Comparison of ENCODE assay signal across 9 cellular contexts in the genomic region with DNA sequence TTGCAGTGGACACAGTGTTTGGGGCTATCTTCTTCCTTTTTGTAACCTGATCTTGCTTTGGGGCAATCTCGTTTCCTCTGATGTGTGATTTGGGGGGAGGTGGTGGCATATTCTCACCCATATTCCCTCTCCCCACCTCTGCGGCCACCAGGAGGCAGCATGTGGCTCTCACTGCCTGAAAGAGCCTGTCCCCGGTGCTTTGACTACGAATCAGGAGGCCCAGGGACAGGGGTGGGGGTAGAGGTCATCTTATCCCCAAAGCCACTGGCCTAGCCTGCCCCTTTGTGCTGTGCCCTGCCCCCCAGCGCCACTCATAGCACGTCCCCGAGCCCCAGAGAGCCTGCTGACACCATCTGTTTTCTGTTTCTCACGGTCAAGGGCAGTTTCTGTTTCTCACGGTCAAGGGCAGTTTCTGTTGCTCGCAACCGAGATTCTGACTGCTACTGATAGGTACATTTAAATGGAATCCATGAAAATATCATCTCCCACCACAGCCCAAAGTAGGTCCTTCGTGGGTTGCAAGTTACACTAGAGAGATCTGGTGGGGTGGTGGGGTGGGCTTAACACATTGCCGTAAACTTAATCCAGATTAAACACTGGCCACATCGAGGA. TPM values are rescaled to one million over a fixed set of nuclear protein-coding genes. Genes with fewer than 3 reads are reported as not detected.
DNase-seq lines count a peak whose midpoint lies in the region; ATAC-seq and TF ChIP-seq lines count a peak whose summit lies in the region.
"Had no signal": no experiment of that assay in that cellular context is flagged by ENCODE, and none has a peak within 500 bp of the region (broad histone marks: within the 10 kb centered on the region; RNA-seq: fewer than 3 reads in every experiment).

No MANE protein-coding gene starts in this region.

- H3K27me3 ChIP-seq in H9 (ENCODE audit: insufficient read depth, low read length) (no peaks in the 10 kb centered on the region), spleen (replicated peaks in 1 of 7) (no peaks in the 10 kb centered on the region)

- no peak overlapping the region for H3K4ac ChIP-seq in H9 (ENCODE audit: low read depth, low read length)

- DNase-seq in DMS153 treated with DMSO at 0.1 percent for 48 hours (lab: John Stamatoyannopoulos, UW; ENCODE audit: unreplicated experiment) (peak; percentile 32), H9 (peak; percentile 92), OCI-LY7 (ENCODE audit: low spot score) (peak; percentile 78), left ventricle myocardium superior (peak; percentile 56), spleen (peak; percentile 79), SIG-M5 treated with dmso at 0.1 percent for 504 hours (lab: John Stamatoyannopoulos, UW; ENCODE audit: unreplicated experiment) (no peak), HPDE6-E6E7 (ENCODE audit: extremely low spot score) (no peak)
- DNase-seq in activated T-helper 9 cell treated with anti-CD3 and anti-CD28 coated beads, Interleukin-2, amount 50 U/mL, for 16 hours (ENCODE audit: low read depth): peak; percentile 19

- no peaks in the 10 kb centered on the region for H3K23me2 ChIP-seq in H9 (ENCODE audit: insufficient read length, low read depth, low read length, poor library complexity, severe bottlenecking)

- H2AFZ ChIP-seq in H9 (ENCODE audit: low read length) (no peak overlapping the region), OCI-LY7 (ENCODE audit: low read length) (peak overlapping the region; percentile 75)

- no peak overlapping the region for H2BK120ac ChIP-seq in H9 (ENCODE audit: low read depth, low read length, poor library complexity, severe bottlenecking)

- H3K14ac ChIP-seq in H9 (ENCODE audit: insufficient read depth, low read length): peak overlapping the region; percentile 2; the same call in 1 of the 2 replicates

- peak overlapping the region; percentile 10 for H4K5ac ChIP-seq in H9 (ENCODE audit: insufficient read length, low read depth, low read length)

- CTCF ChIA-PET in OCI-LY7 (lab: Charles Lee; ENCODE audit: unreplicated experiment): no interaction called here

- no peak overlapping the region for H2BK15ac ChIP-seq in H9 (ENCODE audit: low read depth, low read length)

- no TSS peak for BruUV-seq in OCI-LY7 (replicated peaks; lab: Mats Ljungman, UMichigan)

- POLR2A ChIA-PET in OCI-LY7 (lab: Charles Lee): interaction anchor here (0.5 to 2.5 kb wide), 8 partner anchors 16 to 1482 kb away, joined by 3 to 11 read pairs (median 5); partner anchors contain the start of gene PHYH

- no peaks in the 10 kb centered on the region for H3K36me3 Mint-ChIP-seq in H9 (ENCODE audit: insufficient read depth in 1 of 3, low read depth in 3 of 3)

- no peak overlapping the region for H2BK20ac ChIP-seq in H9 (ENCODE audit: low read depth, low read length, poor library complexity, severe bottlenecking)

- H4K8ac ChIP-seq in H9 (replicated peaks; ENCODE audit: insufficient read length, low read depth, low read length): no peak overlapping the region

- H3K9me3 Mint-ChIP-seq in H9: no peaks in the 10 kb centered on the region

- H4K91ac ChIP-seq in H9 (ENCODE audit: insufficient read length, low read depth, low read length): no peak overlapping the region

- peaks cover 10% of the 10 kb centered on the region; the same call in 1 of the 2 replicates for H3K4me1 ChIP-seq in H9 (ENCODE audit: insufficient read depth, low read length)
- H3K4me1 ChIP-seq in OCI-LY7 (ENCODE audit: insufficient read depth, low read length, poor library complexity, severe bottlenecking): peaks cover 50% of the 10 kb centered on the region
- H3K4me1 ChIP-seq in spleen: peaks cover 0 to 5% (median 0%) of the 10 kb centered on the region in 6 donors

- H4K20me1 ChIP-seq in H9 (ENCODE audit: control insufficient read depth, insufficient read depth, insufficient read length): no peaks in the 10 kb centered on the region
- no peaks in the 10 kb centered on the region for H4K20me1 ChIP-seq in OCI-LY7 (ENCODE audit: insufficient read depth, low read length)

- no CpG with 5 or more reads among the region's 14 CpGs for WGBS in H9 (ENCODE audit: extremely low coverage, insufficient read length, low lambda C conversion rate)
- WGBS in spleen, 5 donors: 51 to 62% (median 59%) methylated on average over 14 of the region's 14 CpGs

- H3K9me2 ChIP-seq in OCI-LY7 (ENCODE audit: insufficient read depth, low read length): no peaks in the 10 kb centered on the region

- TF ChIP-seq CTCF in H9 (conservative IDR thresholded peaks at IDR 0.05) (peak; percentile 78), OCI-LY7 (conservative IDR thresholded peaks at IDR 0.05; ENCODE audit: low read length) (peak; percentile 81), spleen (IDR thresholded peaks at IDR 0.05 in 8 of 11, conservative IDR thresholded peaks at IDR 0.05 in 3 of 11) (peak in 6 of 11 experiments; percentile 26 to 55 (median 36))

- H3T11ph ChIP-seq in H9 (ENCODE audit: low read length): no peak overlapping the region

- no peaks in the 10 kb centered on the region for H3K79me1 ChIP-seq in H9 (ENCODE audit: insufficient read depth, low read depth, low read length, poor library complexity, severe bottlenecking)

- H3K79me2 ChIP-seq in H9 (ENCODE audit: insufficient read depth, low read length) (no peaks in the 10 kb centered on the region), OCI-LY7 (ENCODE audit: insufficient read depth, low read depth, low read length) (no peaks in the 10 kb centered on the region)

- H3K4me3 Mint-ChIP-seq in H9: peak overlapping the region in 1 of 2 experiments; percentile 40; a peak in 2 of 5 replicates

- H3K36me3 ChIP-seq in OCI-LY7 (ENCODE audit: insufficient read depth, low read length) (no peaks in the 10 kb centered on the region), spleen (no peaks in the 10 kb centered on the region)

- H3K27ac Mint-ChIP-seq in H9: peak overlapping the region in 2 of 3 experiments; percentile 32 to 72; a peak in 4 of 7 replicates

- no peak for TF ChIP-seq POLR2A in spleen (IDR thresholded peaks at IDR 0.05)

- peak overlapping the region; percentile 41 for H3K4me3 ChIP-seq in OCI-LY7 (ENCODE audit: low read depth, low read length, poor library complexity, severe bottlenecking)
- H3K4me3 ChIP-seq in spleen: peak overlapping the region in 1 of 8 donors; percentile 1

- H2AK5ac ChIP-seq in H9 (ENCODE audit: insufficient read length, low read length): no peak overlapping the region

- H3K23ac ChIP-seq in H9 (ENCODE audit: insufficient read length, low read depth, low read length): no peak overlapping the region

- no peak overlapping the region for H3K56ac ChIP-seq in H9 (ENCODE audit: insufficient read length, low read depth, low read length)

- no peaks in the 10 kb centered on the region for H3K27me3 Mint-ChIP-seq in H9 (ENCODE audit: low read depth)

- H3K18ac ChIP-seq in H9 (ENCODE audit: insufficient read length, low read depth, low read length): peak overlapping the region; percentile 6

- peak; percentile 47 for ATAC-seq in left ventricle myocardium superior

- H2BK5ac ChIP-seq in H9 (ENCODE audit: insufficient read length, low read length): no peak overlapping the region

- H2BK12ac ChIP-seq in H9 (ENCODE audit: insufficient read length, low read depth, low read length): no peak overlapping the region

- H3K9ac ChIP-seq in H9 (ENCODE audit: extremely low read depth, insufficient read length, low read length): no peak overlapping the region

- H3K4me1 Mint-ChIP-seq in H9: peaks cover 25 to 36% of the 10 kb centered on the region in 2 experiments

- H3K9me3 ChIP-seq in H9 (ENCODE audit: control insufficient read depth, low read depth, low read length) (no peaks in the 10 kb centered on the region), OCI-LY7 (ENCODE audit: low read length) (no peaks in the 10 kb centered on the region), spleen (no peaks in the 10 kb centered on the region)

- intact Hi-C loops in OCI-LY7 (cut with micrococcal nuclease; ENCODE audit: unreplicated experiment) (loop anchor here (1.0 to 2.0 kb wide), 2 partner anchors 31 to 75 kb away; no protein-coding TSS in a partner anchor), left ventricle myocardium superior (cut with micrococcal nuclease) (no loop called here), spleen (cut with DNase I; ENCODE audit: low total_unique reads) (no loop called here)

- H3K4me2 ChIP-seq in H9 (ENCODE audit: insufficient read depth, insufficient read length, low read length) (no peak overlapping the region), OCI-LY7 (ENCODE audit: low read length) (peak overlapping the region; percentile 64)

- H3K27ac ChIP-seq in H9 (ENCODE audit: insufficient read length, low read depth, low read length) (no peak overlapping the region), OCI-LY7 (ENCODE audit: low read depth, low read length, poor library complexity, severe bottlenecking) (peak overlapping the region; percentile 97), spleen (peak overlapping the region in 1 of 8 donors; percentile 52)

RNA-seq across cellular contexts. Expression of gene PHYH, which starts 28.2 kb away (rescaled TPM):
- total RNA-seq in H9 (2021) (19.7 and 21.5 TPM in 2 replicates), OCI-LY7 (2022) (15.1 and 17.8 TPM in 2 replicates), left ventricle myocardium superior (177 TPM), spleen (10 to 100 TPM in 6 of 7 donors, 1 to 10 TPM in 1; 9.8 to 30.5 (median 14.7) TPM)
- 6.9 and 7.4 TPM in 2 replicates for total RNA-seq in OCI-LY7 (2014; rRNA removed; shearing (Covaris generic))
- 10 to 100 TPM; 10.6 to 22.4 (median 12.5) TPM for polyA plus RNA-seq in spleen

RNA-seq across cellular contexts. Expression of gene UCMA, which starts 37.5 kb away (rescaled TPM):
- total RNA-seq in H9 (2021) (not detected in 2 replicates), OCI-LY7 (2022) (not detected in 2 replicates), left ventricle myocardium superior (not detected), spleen (not detected)
- total RNA-seq in OCI-LY7 (2014; rRNA removed; shearing (Covaris generic)): not detected in 2 replicates
- not detected for polyA plus RNA-seq in spleen
- total RNA-seq: temporal lobe had no signal

Comparison
In these comparisons a context has a peak if more than half of its experiments do, and no peak if none do; other contexts are left out.
1. DNase-seq: peak in DMS153 treated with DMSO at 0.1 percent for 48 hours (single experiment), H9 (single experiment), OCI-LY7 (single experiment), activated T-helper 9 cell treated with anti-CD3 and anti-CD28 coated beads, Interleukin-2, amount 50 U/mL, for 16 hours (single experiment), left ventricle myocardium superior (single experiment) and spleen (single experiment); none in SIG-M5 treated with dmso at 0.1 percent for 504 hours (single experiment) and HPDE6-E6E7 (single experiment).
2. Peak in every context shown above with its lines, with median percentiles within 50 percentile points of each other: CTCF ChIP-seq.